8 cellular contexts compared by ENCODE assay signal in the genomic region with DNA sequence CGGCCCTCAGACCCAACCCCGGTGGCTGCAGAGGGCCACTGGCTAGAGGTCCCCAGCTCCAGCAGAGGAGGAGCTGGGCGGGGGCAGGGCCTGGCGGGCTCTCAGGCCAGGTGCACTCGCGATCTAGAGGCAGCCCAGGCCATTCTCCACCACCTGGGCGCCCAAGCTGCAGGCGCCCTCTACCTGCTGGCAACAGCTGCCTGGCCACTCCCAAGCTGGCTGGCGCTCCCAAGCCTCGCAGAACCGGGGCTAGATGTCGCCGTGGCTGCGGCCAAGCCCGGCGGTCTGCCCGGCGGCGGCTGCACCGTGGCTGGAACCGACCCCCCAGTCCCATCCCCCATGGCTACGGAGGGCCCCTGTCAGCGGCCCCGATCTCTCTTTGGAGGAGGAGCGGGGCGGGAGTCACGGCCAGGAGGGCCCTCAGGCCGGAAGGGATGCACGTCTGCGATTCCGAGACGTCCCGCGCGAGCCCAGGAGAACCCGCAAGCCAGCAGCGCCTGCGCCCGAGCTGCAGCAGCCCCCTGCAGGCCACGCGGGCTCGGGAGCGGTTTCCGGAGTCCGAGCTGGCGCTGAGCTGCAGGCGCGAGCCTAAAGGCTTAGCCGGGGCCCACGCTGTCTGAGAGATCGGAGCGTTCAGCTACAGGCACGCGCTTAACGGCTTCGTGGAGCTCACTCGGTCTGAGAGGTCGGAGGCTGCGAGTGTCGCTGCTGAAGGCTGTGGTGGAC. TPM values are rescaled to one million over a fixed set of nuclear protein-coding genes. Genes with fewer than 3 reads are reported as not detected.
DNase-seq lines count a peak whose midpoint lies in the region; ATAC-seq and TF ChIP-seq lines count a peak whose summit lies in the region.

No MANE protein-coding gene starts in this region.

- peaks cover 15% of the 10 kb centered on the region for H3K4me1 Mint-ChIP-seq in activated CD8-positive, alpha-beta T cell treated with anti-CD3 and anti-CD28 coated beads, Interleukin-2, amount 10 ng/mL, durations not matched to agents 7 days and 5 days (ENCODE audit: low read depth)
- peaks cover 12% of the 10 kb centered on the region for H3K4me1 Mint-ChIP-seq in endothelial cell (ENCODE audit: unreplicated experiment)

- peak overlapping the region; percentile 71 for H3K4me3 Mint-ChIP-seq in activated CD8-positive, alpha-beta T cell treated with anti-CD3 and anti-CD28 coated beads, Interleukin-2, amount 10 ng/mL, durations not matched to agents 7 days and 5 days
- H3K4me3 Mint-ChIP-seq in endothelial cell (ENCODE audit: unreplicated experiment) = peak overlapping the region; percentile 82

- H3K27me3 ChIP-seq in A673 (replicated peaks; ENCODE audit: insufficient read depth, low read depth, low read length, poor library complexity) = peaks cover 98% of the 10 kb centered on the region

- no TSS peak for BruUV-seq in A673 (replicated peaks; lab: Mats Ljungman, UMichigan)

- intact Hi-C loops in A673 (cut with micrococcal nuclease; ENCODE audit: unreplicated experiment) = no loop called here

- no peaks in the 10 kb centered on the region for H3K9me3 Mint-ChIP-seq in activated CD8-positive, alpha-beta T cell treated with anti-CD3 and anti-CD28 coated beads, Interleukin-2, amount 10 ng/mL, durations not matched to agents 7 days and 5 days (ENCODE audit: insufficient read depth)
- no peaks in the 10 kb centered on the region for H3K9me3 Mint-ChIP-seq in endothelial cell (ENCODE audit: unreplicated experiment)

- no peaks in the 10 kb centered on the region for H3K36me3 Mint-ChIP-seq in activated CD8-positive, alpha-beta T cell treated with anti-CD3 and anti-CD28 coated beads, Interleukin-2, amount 10 ng/mL, durations not matched to agents 7 days and 5 days (ENCODE audit: low read depth)
- no peaks in the 10 kb centered on the region for H3K36me3 Mint-ChIP-seq in endothelial cell (ENCODE audit: low read depth, unreplicated experiment)

- TF ChIP-seq CTCF in A673 (conservative IDR thresholded peaks at IDR 0.05; ENCODE audit: low read depth, low read length) = peak; percentile 37
- peak; percentile 33 for TF ChIP-seq CTCF in GM13977 (IDR thresholded peaks at IDR 0.05; ENCODE audit: extremely low read depth, insufficient read depth, missing control alignments)
- TF ChIP-seq CTCF in endothelial cell (IDR thresholded peaks at IDR 0.05; ENCODE audit: unreplicated experiment) = no peak

- H3K36me3 ChIP-seq in A673 (ENCODE audit: insufficient read depth, low read length, poor library complexity, severe bottlenecking) = no peaks in the 10 kb centered on the region

- peaks cover 10% of the 10 kb centered on the region for H3K4me1 ChIP-seq in A673 (ENCODE audit: insufficient read depth, low read length, poor library complexity, severe bottlenecking)

- peaks cover 53% of the 10 kb centered on the region for H3K27me3 Mint-ChIP-seq in activated CD8-positive, alpha-beta T cell treated with anti-CD3 and anti-CD28 coated beads, Interleukin-2, amount 10 ng/mL, durations not matched to agents 7 days and 5 days (ENCODE audit: low read depth)
- H3K27me3 Mint-ChIP-seq in endothelial cell (ENCODE audit: unreplicated experiment) = peaks cover 13% of the 10 kb centered on the region

- peak; percentile 75 for DNase-seq in A673 (ENCODE audit: low spot score)
- peak; percentile 73 for DNase-seq in GM13977 (ENCODE audit: low spot score)
- DNase-seq in NCI-H2227 (lab: John Stamatoyannopoulos, UW; ENCODE audit: unreplicated experiment) = peak; percentile 71
- DNase-seq in activated CD8-positive, alpha-beta T cell treated with anti-CD3 and anti-CD28 coated beads, Interleukin-2, amount 10 ng/mL, durations not matched to agents 7 days and 5 days = peak; percentile 67
- DNase-seq in endothelial cell (ENCODE audit: low spot score) = peak; percentile 83
- DNase-seq in middle frontal gyrus (ENCODE audit: extremely low spot score, low spot score) = peak; percentile 22
- DNase-seq in stimulated activated naive CD8-positive, alpha-beta T cell treated with anti-CD3 and anti-CD28 coated beads, Interleukin-15, Interleukin-2, amounts not matched to agents 100 U/mL and 50 U/mL, for 24 hours = peak; percentile 70

- in situ Hi-C loops in GM13977 (cut with MboI; ENCODE audit: low pct_unique_long_range_greater_than_20kb, low sequenced_read_pairs, unreplicated experiment) = no loop called here

- no peak overlapping the region for H3K27ac Mint-ChIP-seq in activated CD8-positive, alpha-beta T cell treated with anti-CD3 and anti-CD28 coated beads, Interleukin-2, amount 10 ng/mL, durations not matched to agents 7 days and 5 days
- H3K27ac Mint-ChIP-seq in endothelial cell (ENCODE audit: unreplicated experiment) = no peak overlapping the region

- POLR2A ChIA-PET in A673 (lab: Charles Lee; ENCODE audit: low non-redundant PET) = no interaction called here
- POLR2A ChIA-PET in activated CD8-positive, alpha-beta T cell treated with anti-CD3 and anti-CD28 coated beads, Interleukin-2, amount 10 ng/mL, durations not matched to agents 7 days and 5 days (lab: Charles Lee) = interaction anchor here (0.7 kb wide), 1 partner anchor 80 kb away, joined by 3 read pairs; no protein-coding TSS in a partner anchor

- peak overlapping the region; percentile 14 for H3K4me3 ChIP-seq in A673 (ENCODE audit: low read depth, low read length, poor library complexity, severe bottlenecking)

- CTCF ChIA-PET in A673 (lab: Charles Lee) = interaction anchor here (0.5 to 0.6 kb wide), 2 partner anchors 480 to 661 kb away, joined by 6 read pairs; no protein-coding TSS in a partner anchor
- CTCF ChIA-PET in activated CD8-positive, alpha-beta T cell treated with anti-CD3 and anti-CD28 coated beads, Interleukin-2, amount 10 ng/mL, durations not matched to agents 7 days and 5 days (lab: Charles Lee) = interaction anchor here (0.7 to 1.8 kb wide), 4 partner anchors 8 to 113 kb away, joined by 3 to 7 read pairs (median 6); partner anchors contain the start of gene BICD2

- peak; percentile 66 for ATAC-seq in activated CD8-positive, alpha-beta T cell treated with anti-CD3 and anti-CD28 coated beads, Interleukin-2, amount 10 ng/mL, durations not matched to agents 7 days and 5 days
- peak; percentile 69 for ATAC-seq in stimulated activated naive CD8-positive, alpha-beta T cell treated with anti-CD3 and anti-CD28 coated beads, Interleukin-15, Interleukin-2, amounts not matched to agents 100 U/mL and 50 U/mL, for 24 hours
- no peak for ATAC-seq in HG02610 (IDR thresholded peaks at IDR 0.05; ENCODE audit: unreplicated experiment)

- H3K27ac ChIP-seq in A673 (ENCODE audit: low read depth, low read length, poor library complexity, severe bottlenecking) = no peak overlapping the region

- no peaks in the 10 kb centered on the region for H3K9me3 ChIP-seq in A673 (ENCODE audit: low read depth, low read length, poor library complexity, severe bottlenecking)

RNA-seq across cellular contexts. Expression of gene BICD2, which starts 44.3 kb away (rescaled TPM):
- 44.3 and 47.8 TPM in 2 replicates for total RNA-seq in A673 (2021)
- total RNA-seq in activated CD8-positive, alpha-beta T cell treated with anti-CD3 and anti-CD28 coated beads, Interleukin-2, amount 10 ng/mL, durations not matched to agents 7 days and 5 days = 10 to 100 TPM; 31.9 to 32.5 TPM
- total RNA-seq in endothelial cell (ENCODE audit: unreplicated experiment) = 31.8 TPM

Comparison
In these comparisons a context has a peak if more than half of its experiments do, and no peak if none do; other contexts are left out.
1. DNase-seq: peak in every context shown above with its lines; median percentile 83 in endothelial cell; 75 in A673; 73 in GM13977; 71 in NCI-H2227; 70 in stimulated activated naive CD8-positive, alpha-beta T cell treated with anti-CD3 and anti-CD28 coated beads, Interleukin-15, Interleukin-2, amounts not matched to agents 100 U/mL and 50 U/mL, for 24 hours; 67 in activated CD8-positive, alpha-beta T cell treated with anti-CD3 and anti-CD28 coated beads, Interleukin-2, amount 10 ng/mL, durations not matched to agents 7 days and 5 days; 22 in middle frontal gyrus.